21 cellular contexts compared by ENCODE assay signal in genomic region chr13:27643334-27644158, GRCh38. TPM values are rescaled to one million over a fixed set of nuclear protein-coding genes. Genes with fewer than 3 reads are reported as not detected.
DNase-seq lines count a peak whose midpoint lies in the region; ATAC-seq and TF ChIP-seq lines count a peak whose summit lies in the region.
"Had no signal": no experiment of that assay in that cellular context is flagged by ENCODE, and none has a peak within 500 bp of the region (broad histone marks: within the 10 kb centered on the region; RNA-seq: fewer than 3 reads in every experiment).

No MANE protein-coding gene starts in this region.

- no peak overlapping the region; a peak in 1 of 20 replicates for H3K4me3 ChIP-seq in BLaER1 treated with 17β-estradiol and CSF1 and Interleukin-3, amounts not matched to agents 10 nM and 100 nM
- H3K4me3 ChIP-seq in esophagus muscularis mucosa = no peak overlapping the region
- H3K4me3 ChIP-seq in prostate gland = no peak overlapping the region
- H3K4me3 ChIP-seq: right atrium auricular region, stomach, uterus had no signal

- H3K9ac ChIP-seq in BLaER1 treated with 17β-estradiol and CSF1 and Interleukin-3, amounts not matched to agents 10 nM and 100 nM = peak overlapping the region in 3 of 11 experiments; percentile 3 to 42 (median 21); a peak in 6 of 22 replicates

- TF ChIP-seq EP300 in esophagus muscularis mucosa (IDR thresholded peaks at IDR 0.05) = no peak

- ATAC-seq in SK-N-SH treated with all-trans-retinoic acid at 6 μM for 48 hours (peak; percentile 53), GM21526 (IDR thresholded peaks at IDR 0.05; ENCODE audit: low FRiP score, unreplicated experiment) (no peak), left ventricle myocardium superior (no peak)
- ATAC-seq: activated CD8-positive, alpha-beta T cell treated with anti-CD3 and anti-CD28 coated beads for 36 hours; activated T-cell treated with anti-CD3 and anti-CD28 coated beads, Interleukin-2, amount 50 U/mL, for 4 hours had no signal

- H4K20me1 ChIP-seq in BLaER1 treated with 17β-estradiol and CSF1 and Interleukin-3, amounts not matched to agents 10 nM and 100 nM = peaks cover 5 to 71% (median 38%) of the 10 kb centered on the region in 11 experiments; a peak in 17 of 22 replicates

- no peak for DNase-seq in esophagus muscularis mucosa (ENCODE audit: extremely low spot score)
- DNase-seq in prostate gland (ENCODE audit: low spot score) = no peak
- no peak for DNase-seq in D341Med (ENCODE audit: low spot score)
- DNase-seq in left ventricle myocardium superior = no peak
- no peak for DNase-seq in superior temporal gyrus (ENCODE audit: extremely low spot score)
- DNase-seq: activated CD8-positive, alpha-beta T cell treated with anti-CD3 and anti-CD28 coated beads for 36 hours; activated T-cell treated with anti-CD3 and anti-CD28 coated beads, Interleukin-2, amount 50 U/mL, for 4 hours; Caco-2; central memory CD4-positive, alpha-beta T cell; effector memory CD4-positive, alpha-beta T cell; KG1; NCI-H1105; NCI-H2107; NCI-H524 treated with DMSO at 0.1 percent for 48 hours; Right ventricle myocardium superior; stomach; uterus had no signal

- WGBS in esophagus muscularis mucosa = 70% methylated on average over 5 of the region's 5 CpGs
- WGBS in prostate gland = 53% methylated on average over 5 of the region's 5 CpGs

- H3K27ac ChIP-seq in BLaER1 treated with 17β-estradiol and CSF1 and Interleukin-3, amounts not matched to agents 10 nM and 100 nM = peak overlapping the region in 8 of 11 experiments; percentile 5 to 70 (median 41); a peak in 12 of 22 replicates
- H3K27ac ChIP-seq in esophagus muscularis mucosa (replicated peaks in 1 of 4) = peak overlapping the region; percentile 47 to 74 (median 60)
- H3K27ac ChIP-seq in prostate gland = peak overlapping the region; percentile 1 to 55
- H3K27ac ChIP-seq: right atrium auricular region, uterus had no signal

- H3K4me1 ChIP-seq in BLaER1 treated with 17β-estradiol and CSF1 and Interleukin-3, amounts not matched to agents 10 nM and 100 nM = peaks cover 27 to 44% (median 39%) of the 10 kb centered on the region in 10 experiments
- H3K4me1 ChIP-seq in esophagus muscularis mucosa = peaks cover 16 to 69% (median 68%) of the 10 kb centered on the region in 4 donors
- no peaks in the 10 kb centered on the region for H3K4me1 ChIP-seq in prostate gland (replicated peaks)
- H3K4me1 ChIP-seq: Caco-2 had no signal

- peak overlapping the region; percentile 25 to 71 (median 58); a peak in 21 of 22 replicates for H3K4me2 ChIP-seq in BLaER1 treated with 17β-estradiol and CSF1 and Interleukin-3, amounts not matched to agents 10 nM and 100 nM

- TF ChIP-seq POLR2A in esophagus muscularis mucosa (IDR thresholded peaks at IDR 0.05; ENCODE audit: low read depth) (no peak), prostate gland (IDR thresholded peaks at IDR 0.05) (no peak)

- TF ChIP-seq CTCF in esophagus muscularis mucosa (IDR thresholded peaks at IDR 0.05) (no peak), prostate gland (IDR thresholded peaks at IDR 0.05) (no peak)

- H3K9me3 ChIP-seq in BLaER1 treated with 17β-estradiol and CSF1 and Interleukin-3, amounts not matched to agents 10 nM and 100 nM (replicated peaks in 1 of 11) = peaks cover 6 to 33% (median 23%) of the 10 kb centered on the region in 11 experiments
- H3K9me3 ChIP-seq in esophagus muscularis mucosa = no peaks in the 10 kb centered on the region
- H3K9me3 ChIP-seq in prostate gland = no peaks in the 10 kb centered on the region
- H3K9me3 ChIP-seq: right atrium auricular region, stomach, uterus had no signal

- H3K36me3 ChIP-seq in BLaER1 treated with 17β-estradiol and CSF1 and Interleukin-3, amounts not matched to agents 10 nM and 100 nM = peaks cover 27 to 53% (median 43%) of the 10 kb centered on the region in 11 experiments
- H3K36me3 ChIP-seq in esophagus muscularis mucosa = peaks cover 0 to 2% (median 0%) of the 10 kb centered on the region in 4 donors
- no peaks in the 10 kb centered on the region for H3K36me3 ChIP-seq in prostate gland
- H3K36me3 ChIP-seq: uterus had no signal

- intact Hi-C loops in esophagus muscularis mucosa (cut with DNase I) = no loop called here
- intact Hi-C loops in prostate gland (cut with DNase I) = no loop called here
- intact Hi-C loops in left ventricle myocardium superior (cut with micrococcal nuclease) = no loop called here

- no peaks in the 10 kb centered on the region for H3K27me3 ChIP-seq in BLaER1 treated with 17β-estradiol and CSF1 and Interleukin-3, amounts not matched to agents 10 nM and 100 nM
- no peaks in the 10 kb centered on the region for H3K27me3 ChIP-seq in esophagus muscularis mucosa
- H3K27me3 ChIP-seq in prostate gland (replicated peaks; ENCODE audit: insufficient read depth) = no peaks in the 10 kb centered on the region
- H3K27me3 ChIP-seq: right atrium auricular region, stomach, uterus had no signal

TF ChIP-seq in SK-N-SH treated with all-trans-retinoic acid at 6 μM for 48 hours, 23 proteins besides CTCF, POLR2A, EP300 and RAD21:
- no peak for TF ChIP-seq PPARA (CRISPR knock-in tag; IDR thresholded peaks at IDR 0.05; ENCODE audit: borderline replicate concordance)
- no peak for TF ChIP-seq PATZ1 (CRISPR knock-in tag; IDR thresholded peaks at IDR 0.05; ENCODE audit: borderline replicate concordance)
- no peak for TF ChIP-seq BACH2 (CRISPR knock-in tag; IDR thresholded peaks at IDR 0.05; ENCODE audit: borderline replicate concordance)
- TF ChIP-seq SNAI2 (CRISPR knock-in tag; IDR thresholded peaks at IDR 0.05) = no peak
- TF ChIP-seq ZNF70 (CRISPR knock-in tag; IDR thresholded peaks at IDR 0.05) = no peak
- TF ChIP-seq CSDC2 (CRISPR knock-in tag; IDR thresholded peaks at IDR 0.05) = no peak
- no peak for TF ChIP-seq ISL1 (CRISPR knock-in tag; IDR thresholded peaks at IDR 0.05)
- TF ChIP-seq ZNF8 (CRISPR knock-in tag; IDR thresholded peaks at IDR 0.05) = no peak
- no peak for TF ChIP-seq CREB5 (CRISPR knock-in tag; IDR thresholded peaks at IDR 0.05; ENCODE audit: low read depth)
- TF ChIP-seq ZFP30 (CRISPR knock-in tag; IDR thresholded peaks at IDR 0.05) = no peak
- TF ChIP-seq ZNF565 (CRISPR knock-in tag; conservative IDR thresholded peaks at IDR 0.05; ENCODE audit: low read depth) = no peak

RNA-seq across cellular contexts. Expression of gene POLR1D, which starts 21.9 kb away (rescaled TPM):
- total RNA-seq in esophagus muscularis mucosa (100 to 1,000 TPM; 110 to 148 (median 124) TPM), prostate gland (100 to 1,000 TPM; 114 to 183 TPM), left ventricle myocardium superior (97.4 TPM)

RNA-seq across cellular contexts. Expression of gene LNX2, which starts 23.2 kb away (rescaled TPM):
- 10 to 100 TPM; 10.2 to 14.1 (median 12.8) TPM for total RNA-seq in esophagus muscularis mucosa
- 10 to 100 TPM; 26.3 to 34.1 TPM for total RNA-seq in prostate gland
- total RNA-seq in left ventricle myocardium superior = 11.4 TPM
